8 cellular contexts compared by ENCODE assay signal in the genomic region with DNA sequence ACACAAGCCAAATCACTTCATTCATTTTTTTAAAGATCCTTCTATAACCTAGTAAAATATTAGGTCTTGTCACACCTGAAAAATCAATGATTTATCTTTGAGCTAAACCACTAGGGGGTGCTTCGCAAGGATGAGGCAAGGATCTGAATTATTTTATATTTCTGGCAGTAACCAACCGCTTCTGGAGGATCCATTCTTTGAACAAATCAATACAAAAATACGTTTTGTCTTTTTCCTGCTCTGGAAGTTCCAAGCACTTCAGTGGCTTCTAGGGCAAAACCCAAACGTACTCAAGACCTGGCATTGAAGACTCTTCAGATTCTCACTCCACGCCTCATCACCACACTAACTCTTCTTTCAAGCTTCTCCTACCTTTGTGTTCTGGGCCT.
DNase-seq lines count a peak whose midpoint lies in the region; ATAC-seq and TF ChIP-seq lines count a peak whose summit lies in the region.

No MANE protein-coding gene starts in this region.

- H3K4me1 ChIP-seq in Loucy (ENCODE audit: insufficient read depth, low read length, poor library complexity, severe bottlenecking) = peaks cover 31% of the 10 kb centered on the region
- H3K4me1 ChIP-seq in neuron (ENCODE audit: insufficient read depth, low read length) = peaks cover 14% of the 10 kb centered on the region

- DNase-seq in DMS153 treated with DMSO at 0.1 percent for 48 hours (lab: John Stamatoyannopoulos, UW; ENCODE audit: unreplicated experiment) (peak; percentile 24), fibroblast of peridontal ligament (ENCODE audit: extremely low read depth) (peak; percentile 58), cerebellar nuclear complex (lab: John Stamatoyannopoulos, UW) (no peak), nucleus accumbens (lab: John Stamatoyannopoulos, UW) (no peak)

- H3K36me3 ChIP-seq in Loucy (ENCODE audit: insufficient read depth, low read length) (no peaks in the 10 kb centered on the region; the same call in 1 of the 2 replicates), neuron (ENCODE audit: insufficient read depth, low read length) (peaks cover 21% of the 10 kb centered on the region)

- H3K9me3 ChIP-seq in Loucy (ENCODE audit: insufficient read depth, low read depth, low read length) = no peaks in the 10 kb centered on the region
- no peaks in the 10 kb centered on the region for H3K9me3 ChIP-seq in neuron (ENCODE audit: low read length)

- no peaks in the 10 kb centered on the region for H3K9me2 ChIP-seq in Loucy (replicated peaks; ENCODE audit: low read depth, low read length)

- H3K27me3 ChIP-seq in Loucy (ENCODE audit: insufficient read depth, low read length, poor library complexity, severe bottlenecking) (no peaks in the 10 kb centered on the region), neuron (ENCODE audit: insufficient read depth, low read length) (no peaks in the 10 kb centered on the region)

- peak; percentile 88 for TF ChIP-seq CTCF in Loucy (conservative IDR thresholded peaks at IDR 0.05; ENCODE audit: low read length)
- TF ChIP-seq CTCF in WI38 (IDR thresholded peaks at IDR 0.05; ENCODE audit: low read depth, low read length) = peak; percentile 43

- peak overlapping the region; percentile 89 for H3K4me2 ChIP-seq in Loucy (ENCODE audit: low read depth, low read length, poor library complexity, severe bottlenecking)

- peaks cover 19% of the 10 kb centered on the region for H4K20me1 ChIP-seq in Loucy (ENCODE audit: insufficient read depth, low read length, poor library complexity, severe bottlenecking)

- no peaks in the 10 kb centered on the region for H3F3A ChIP-seq in Loucy (ENCODE audit: low read depth)

- H3K4me3 ChIP-seq in Loucy (ENCODE audit: low read length, poor library complexity, severe bottlenecking) (peak overlapping the region; percentile 96), WI38 (ENCODE audit: low read depth, low read length) (peak overlapping the region; percentile 100), neuron (ENCODE audit: low read length) (peak overlapping the region; percentile 88)

- peak overlapping the region; percentile 87 for H3K9ac ChIP-seq in Loucy (ENCODE audit: low read depth, low read length, poor library complexity, severe bottlenecking)

- peak overlapping the region; percentile 72; the same call in 1 of the 2 replicates for H2AFZ ChIP-seq in Loucy (ENCODE audit: low read length)
- peak overlapping the region; percentile 72 for H2AFZ ChIP-seq in neuron (ENCODE audit: low read depth, low read length)

- H3K79me2 ChIP-seq in Loucy (ENCODE audit: insufficient read depth, low read length) = peaks cover 50% of the 10 kb centered on the region

- peak; percentile 20 for ATAC-seq in GM21390 (IDR thresholded peaks at IDR 0.05; ENCODE audit: unreplicated experiment)

Comparison
In these comparisons a context has a peak if more than half of its experiments do, and no peak if none do; other contexts are left out.
1. DNase-seq: peak in DMS153 treated with DMSO at 0.1 percent for 48 hours (single experiment) and fibroblast of peridontal ligament (single experiment); none in cerebellar nuclear complex (0 of 2) and nucleus accumbens (0 of 56).
2. Peak in every context shown above with its lines, with median percentiles within 50 percentile points of each other: H3K4me3 ChIP-seq.